Comparison of ENCODE assay signal across 8 cellular contexts in the genomic region with DNA sequence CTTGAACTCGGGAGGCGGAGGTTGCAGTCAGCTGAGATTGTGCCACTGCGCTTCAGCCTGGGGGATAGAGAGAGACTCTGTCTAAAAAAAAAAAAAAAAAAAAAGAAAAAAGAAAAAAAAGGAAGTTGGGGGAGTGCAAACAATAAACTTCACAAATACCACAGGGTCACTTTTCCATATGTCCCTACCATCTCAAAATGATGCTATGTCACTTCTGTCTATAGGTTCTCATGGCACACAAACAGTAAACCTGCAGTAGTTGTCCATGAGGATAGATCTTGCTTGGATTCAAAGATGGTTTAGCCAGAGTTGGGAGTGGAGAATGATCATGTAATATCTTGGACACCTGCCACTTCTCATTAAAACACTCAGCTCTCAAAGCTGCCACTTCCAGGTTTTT. TPM values are rescaled to one million over a fixed set of nuclear protein-coding genes. Genes with fewer than 3 reads are reported as not detected.
DNase-seq lines count a peak whose midpoint lies in the region; ATAC-seq, FAIRE-seq and TF ChIP-seq lines count a peak whose summit lies in the region.

No MANE protein-coding gene starts in this region.

- no peak overlapping the region for H2AFZ ChIP-seq in HepG2 (ENCODE audit: low read length)

- H4K20me1 ChIP-seq in HepG2 (ENCODE audit: insufficient read depth, low read length) = no peaks in the 10 kb centered on the region

- no peak overlapping the region for H3K27ac ChIP-seq in HepG2 (ENCODE audit: extremely low read length, insufficient read depth, low read length)
- peak overlapping the region in 3 of 4 donors; percentile 79 to 93 (median 91) for H3K27ac ChIP-seq in tibial nerve

- H3K9me3 ChIP-seq in HepG2 (ENCODE audit: low read length) = no peaks in the 10 kb centered on the region
- no peaks in the 10 kb centered on the region for H3K9me3 ChIP-seq in tibial nerve

- no peaks in the 10 kb centered on the region; a peak in 1 of 5 replicates for H3K27me3 ChIP-seq in HepG2 (ENCODE audit: control insufficient read depth in 1 of 2, insufficient read depth in 2 of 2, low read length in 2 of 2)
- no peaks in the 10 kb centered on the region for H3K27me3 ChIP-seq in tibial nerve

- TF ChIP-seq RAD21 in HepG2 (CRISPR knock-in tag; IDR thresholded peaks at IDR 0.05) = no peak

- intact Hi-C loops in activated T-helper 1 cell treated with anti-CD3 and anti-CD28 coated beads, Interleukin-12 subunit alpha, Interleukin-12 subunit beta, Interleukin-2, Interleukin-4 antibody, amounts not matched to agents 30 ng/mL and 10 ng/mL and 1 ng/mL, durations not matched to agents 14 hours and 24 hours and 36 hours (cut with micrococcal nuclease) = loop anchor here (2.0 to 5.0 kb wide), 3 partner anchors 138 to 494 kb away; partner anchors contain the start of gene ARCN1
- intact Hi-C loops in HepG2 (cut with micrococcal nuclease; ENCODE audit: unreplicated experiment) = no loop called here

- 98% methylated on average over 3 of the region's 3 CpGs for WGBS in HepG2 (ENCODE audit: low lambda C conversion rate)
- WGBS in tibial nerve, 2 donors = 78 to 81% methylated on average over 3 of the region's 3 CpGs

- POLR2A ChIA-PET in HepG2 (lab: Yijun Ruan, JAX) = interaction anchor here (1.6 to 3.4 kb wide), 6 partner anchors 11 to 55 kb away, joined by 6 to 90 read pairs (median 12); partner anchors contain the start of genes C2CD2L, HINFP and HMBS

- BruUV-seq in HepG2 (replicated peaks; lab: Mats Ljungman, UMichigan) = no TSS peak

- ATAC-seq in HepG2 = no peak
- no peak for ATAC-seq in HG03097 (IDR thresholded peaks at IDR 0.05; ENCODE audit: low FRiP score, unreplicated experiment)
- no peak for ATAC-seq in HG02623 (IDR thresholded peaks at IDR 0.05; ENCODE audit: unreplicated experiment)
- no peak for ATAC-seq in GM21529 (IDR thresholded peaks at IDR 0.05; ENCODE audit: unreplicated experiment)

- no peak for TF ChIP-seq CTCF in HepG2 (CRISPR knock-in tag; IDR thresholded peaks at IDR 0.05)
- TF ChIP-seq CTCF in tibial nerve (IDR thresholded peaks at IDR 0.05) = no peak

- H3K27ac Mint-ChIP-seq in activated naive CD4-positive, alpha-beta T cell treated with anti-CD3 and anti-CD28 coated beads, Interleukin-2, amount 50 U/mL, for 24 hours = peak overlapping the region; percentile 97
- peak overlapping the region; percentile 97 for H3K27ac Mint-ChIP-seq in activated T-helper 1 cell treated with anti-CD3 and anti-CD28 coated beads, Interleukin-12 subunit alpha, Interleukin-12 subunit beta, Interleukin-2, Interleukin-4 antibody, amounts not matched to agents 30 ng/mL and 10 ng/mL and 1 ng/mL, durations not matched to agents 14 hours and 24 hours and 36 hours

- DNase-seq in activated naive CD4-positive, alpha-beta T cell (lab: John Stamatoyannopoulos, UW) = no peak
- no peak for DNase-seq in activated T-helper 1 cell treated with anti-CD3 and anti-CD28 coated beads, Interleukin-12 subunit alpha, Interleukin-12 subunit beta, Interleukin-2, Interleukin-4 antibody, amounts not matched to agents 30 ng/mL and 10 ng/mL and 1 ng/mL, durations not matched to agents 14 hours and 24 hours and 36 hours (ENCODE audit: low spot score)
- DNase-seq in HepG2 (ENCODE audit: low spot score) (no peak), tibial nerve (ENCODE audit: low spot score in 2 of 2) (no peak)

- H3K4me1 ChIP-seq in HepG2 (ENCODE audit: insufficient read depth, low read length) = peaks cover 25% of the 10 kb centered on the region
- peaks cover 0 to 61% (median 12%) of the 10 kb centered on the region in 4 donors for H3K4me1 ChIP-seq in tibial nerve

- in situ Hi-C loops in HepG2 (cut with HindIII; ENCODE audit: extremely low pct_ligation_motif_present, low pct_unique_long_range_greater_than_20kb) = no loop called here

- H3K36me3 ChIP-seq in HepG2 (replicated peaks in 1 of 2; ENCODE audit: control insufficient read depth in 1 of 2, insufficient read depth in 2 of 2, low read length in 2 of 2) = peaks cover 7 to 17% of the 10 kb centered on the region in 2 experiments; a peak in 4 of 5 replicates
- H3K36me3 ChIP-seq in tibial nerve = peaks cover 0 to 23% (median 5%) of the 10 kb centered on the region in 3 donors

- peaks cover 16% of the 10 kb centered on the region for H3K79me2 ChIP-seq in HepG2 (ENCODE audit: insufficient read depth, low read length)

- H3K36me3 Mint-ChIP-seq in activated naive CD4-positive, alpha-beta T cell treated with anti-CD3 and anti-CD28 coated beads, Interleukin-2, amount 50 U/mL, for 24 hours = peaks cover 3% of the 10 kb centered on the region
- peaks cover 8% of the 10 kb centered on the region for H3K36me3 Mint-ChIP-seq in activated T-helper 1 cell treated with anti-CD3 and anti-CD28 coated beads, Interleukin-12 subunit alpha, Interleukin-12 subunit beta, Interleukin-2, Interleukin-4 antibody, amounts not matched to agents 30 ng/mL and 10 ng/mL and 1 ng/mL, durations not matched to agents 14 hours and 24 hours and 36 hours (ENCODE audit: low read depth)

- H3K9ac ChIP-seq in HepG2 (ENCODE audit: insufficient read depth, low read depth, low read length) = peak overlapping the region; percentile 95; the same call in 1 of the 2 replicates

- peak overlapping the region; percentile 97 for H3K4me3 Mint-ChIP-seq in activated naive CD4-positive, alpha-beta T cell treated with anti-CD3 and anti-CD28 coated beads, Interleukin-2, amount 50 U/mL, for 24 hours
- H3K4me3 Mint-ChIP-seq in activated T-helper 1 cell treated with anti-CD3 and anti-CD28 coated beads, Interleukin-12 subunit alpha, Interleukin-12 subunit beta, Interleukin-2, Interleukin-4 antibody, amounts not matched to agents 30 ng/mL and 10 ng/mL and 1 ng/mL, durations not matched to agents 14 hours and 24 hours and 36 hours = peak overlapping the region; percentile 96

- no peak for FAIRE-seq in HepG2 (lab: Jason Lieb, UNC)

- TF ChIP-seq POLR2A in HepG2 (IDR thresholded peaks at IDR 0.05; ENCODE audit: insufficient read depth in 1 of 2, low read depth in 2 of 2, low read length in 2 of 2) (no peak), tibial nerve (IDR thresholded peaks at IDR 0.05) (no peak)

- no peaks in the 10 kb centered on the region for H3K27me3 Mint-ChIP-seq in activated naive CD4-positive, alpha-beta T cell treated with anti-CD3 and anti-CD28 coated beads, Interleukin-2, amount 50 U/mL, for 24 hours
- H3K27me3 Mint-ChIP-seq in activated T-helper 1 cell treated with anti-CD3 and anti-CD28 coated beads, Interleukin-12 subunit alpha, Interleukin-12 subunit beta, Interleukin-2, Interleukin-4 antibody, amounts not matched to agents 30 ng/mL and 10 ng/mL and 1 ng/mL, durations not matched to agents 14 hours and 24 hours and 36 hours (ENCODE audit: insufficient read depth) = peaks cover 2% of the 10 kb centered on the region

- no peaks in the 10 kb centered on the region for H3K9me3 Mint-ChIP-seq in activated naive CD4-positive, alpha-beta T cell treated with anti-CD3 and anti-CD28 coated beads, Interleukin-2, amount 50 U/mL, for 24 hours
- H3K9me3 Mint-ChIP-seq in activated T-helper 1 cell treated with anti-CD3 and anti-CD28 coated beads, Interleukin-12 subunit alpha, Interleukin-12 subunit beta, Interleukin-2, Interleukin-4 antibody, amounts not matched to agents 30 ng/mL and 10 ng/mL and 1 ng/mL, durations not matched to agents 14 hours and 24 hours and 36 hours = no peaks in the 10 kb centered on the region

- peak overlapping the region; percentile 97 to 98 (median 97); a peak in 3 of 6 replicates for H3K4me3 ChIP-seq in HepG2 (replicated peaks in 1 of 3; ENCODE audit: insufficient read depth in 1 of 3, low read depth in 2 of 3, low read length in 3 of 3)
- H3K4me3 ChIP-seq in tibial nerve = peak overlapping the region; percentile 65 to 76 (median 70)

- TF ChIP-seq EP300 in HepG2 (IDR thresholded peaks at IDR 0.05; ENCODE audit: low read depth in 2 of 2, low read length in 2 of 2) = no peak
- no peak for TF ChIP-seq EP300 in HepG2 (CRISPR knock-in tag; IDR thresholded peaks at IDR 0.05; ENCODE audit: borderline replicate concordance)
- no peak for TF ChIP-seq EP300 in tibial nerve (IDR thresholded peaks at IDR 0.05)

- CTCF ChIA-PET in HepG2 (lab: Yijun Ruan, JAX; ENCODE audit: low intra/inter-chr PET ratio, low total read pairs) = no interaction called here

- peaks cover 37% of the 10 kb centered on the region for H3K4me1 Mint-ChIP-seq in activated naive CD4-positive, alpha-beta T cell treated with anti-CD3 and anti-CD28 coated beads, Interleukin-2, amount 50 U/mL, for 24 hours
- H3K4me1 Mint-ChIP-seq in activated T-helper 1 cell treated with anti-CD3 and anti-CD28 coated beads, Interleukin-12 subunit alpha, Interleukin-12 subunit beta, Interleukin-2, Interleukin-4 antibody, amounts not matched to agents 30 ng/mL and 10 ng/mL and 1 ng/mL, durations not matched to agents 14 hours and 24 hours and 36 hours (ENCODE audit: low read depth) = peaks cover 31% of the 10 kb centered on the region

- H3K4me2 ChIP-seq in HepG2 (ENCODE audit: low read depth, low read length) = peak overlapping the region; percentile 98

RNA-seq across cellular contexts. Expression of gene VPS11, which starts 1.1 kb away (rescaled TPM):
- total RNA-seq in activated T-helper 1 cell treated with anti-CD3 and anti-CD28 coated beads, Interleukin-12 subunit alpha, Interleukin-12 subunit beta, Interleukin-2, Interleukin-4 antibody, amounts not matched to agents 30 ng/mL and 10 ng/mL and 1 ng/mL, durations not matched to agents 14 hours and 24 hours and 36 hours = 23.5 and 24.0 TPM in 2 replicates
- total RNA-seq in HepG2 (2016; rRNA removed; fragmentation: Illumina TruSeq; extraction: Trizol) (21.6 and 23.3 TPM in 2 replicates), tibial nerve (10 to 100 TPM; 25.8 to 54.9 (median 37.1) TPM)
- total RNA-seq in HepG2 (2016; cell fraction: cytosol; rRNA removed; fragmentation: Illumina TruSeq; extraction: Trizol; ENCODE audit: low read depth) = 6.4 and 6.5 TPM in 2 replicates
- 21.3 and 22.8 TPM in 2 replicates for total RNA-seq in HepG2 (2016; cell fraction: insoluble cytoplasmic fraction; rRNA removed; fragmentation: Illumina TruSeq; extraction: Trizol)
- 9.2 and 11.1 TPM in 2 replicates for total RNA-seq in HepG2 (2016; cell fraction: membrane; rRNA removed; fragmentation: Illumina TruSeq; extraction: Trizol)
- total RNA-seq in HepG2 (2016; cell fraction: nucleus; rRNA removed; fragmentation: Illumina TruSeq; extraction: Trizol) = 21.4 and 23.5 TPM in 2 replicates
- 13.7 and 18.9 TPM in 2 replicates for polyA plus RNA-seq in HepG2 (2011; rRNA removed)
- polyA plus RNA-seq in HepG2 (2011; cell fraction: cytosol; rRNA removed) = 9.2 and 10.9 TPM in 2 replicates
- 37.3 and 44.1 TPM in 2 replicates for polyA plus RNA-seq in HepG2 (2011; cell fraction: nucleus; rRNA removed)
- polyA plus RNA-seq in HepG2 (2012) = 15.7 and 19.6 TPM in 2 replicates
- polyA plus RNA-seq in HepG2 (2016; cell fraction: cytosol; fragmentation: Illumina TruSeq; extraction: Trizol; ENCODE audit: low read depth) = 4.7 and 5.9 TPM in 2 replicates
- 21.2 and 24.0 TPM in 2 replicates for polyA plus RNA-seq in HepG2 (2016; cell fraction: insoluble cytoplasmic fraction; fragmentation: Illumina TruSeq; extraction: Trizol; ENCODE audit: low read depth)
- 7.4 and 8.7 TPM in 2 replicates for polyA plus RNA-seq in HepG2 (2016; cell fraction: membrane; fragmentation: Illumina TruSeq; extraction: Trizol; ENCODE audit: low read depth)
- polyA plus RNA-seq in HepG2 (2016; cell fraction: nucleus; fragmentation: Illumina TruSeq; extraction: Trizol; ENCODE audit: insufficient read depth, low read depth) = 43.3 and 60.4 TPM in 2 replicates
- 22.7 and 23.9 TPM in 2 replicates for polyA minus RNA-seq in HepG2 (2011; rRNA and poly(A)+ RNA removed; ENCODE audit: low replicate concordance)
- polyA minus RNA-seq in HepG2 (2011; cell fraction: cytosol; rRNA and poly(A)+ RNA removed) = 8.7 and 13.0 TPM in 2 replicates
- 23.0 and 26.8 TPM in 2 replicates for polyA minus RNA-seq in HepG2 (2011; cell fraction: nucleus; rRNA and poly(A)+ RNA removed)

RNA-seq across cellular contexts. Expression of gene HYOU1, which starts 9.5 kb away (rescaled TPM):
- total RNA-seq in activated T-helper 1 cell treated with anti-CD3 and anti-CD28 coated beads, Interleukin-12 subunit alpha, Interleukin-12 subunit beta, Interleukin-2, Interleukin-4 antibody, amounts not matched to agents 30 ng/mL and 10 ng/mL and 1 ng/mL, durations not matched to agents 14 hours and 24 hours and 36 hours = 216 and 219 TPM in 2 replicates
- total RNA-seq in HepG2 (2016; rRNA removed; fragmentation: Illumina TruSeq; extraction: Trizol) (50.0 and 127 TPM in 2 replicates), tibial nerve (100 to 1,000 TPM in 1 of 4 donors, 10 to 100 TPM in 3; 78.1 to 102 (median 91.3) TPM)
- total RNA-seq in HepG2 (2016; cell fraction: cytosol; rRNA removed; fragmentation: Illumina TruSeq; extraction: Trizol; ENCODE audit: low read depth) = 14.4 and 15.9 TPM in 2 replicates
- total RNA-seq in HepG2 (2016; cell fraction: insoluble cytoplasmic fraction; rRNA removed; fragmentation: Illumina TruSeq; extraction: Trizol) = 41.9 and 128 TPM in 2 replicates
- 27.3 and 28.2 TPM in 2 replicates for total RNA-seq in HepG2 (2016; cell fraction: membrane; rRNA removed; fragmentation: Illumina TruSeq; extraction: Trizol)
- total RNA-seq in HepG2 (2016; cell fraction: nucleus; rRNA removed; fragmentation: Illumina TruSeq; extraction: Trizol) = 108 and 127 TPM in 2 replicates
- polyA plus RNA-seq in HepG2 (2011; rRNA removed) = 155 and 164 TPM in 2 replicates
- 125 and 144 TPM in 2 replicates for polyA plus RNA-seq in HepG2 (2011; cell fraction: cytosol; rRNA removed)
- 120 and 130 TPM in 2 replicates for polyA plus RNA-seq in HepG2 (2011; cell fraction: nucleus; rRNA removed)
- 61.3 and 94.5 TPM in 2 replicates for polyA plus RNA-seq in HepG2 (2012)
- polyA plus RNA-seq in HepG2 (2016; cell fraction: cytosol; fragmentation: Illumina TruSeq; extraction: Trizol; ENCODE audit: low read depth) = 7.6 and 8.4 TPM in 2 replicates
- polyA plus RNA-seq in HepG2 (2016; cell fraction: insoluble cytoplasmic fraction; fragmentation: Illumina TruSeq; extraction: Trizol; ENCODE audit: low read depth) = 41.0 and 55.4 TPM in 2 replicates
- polyA plus RNA-seq in HepG2 (2016; cell fraction: membrane; fragmentation: Illumina TruSeq; extraction: Trizol; ENCODE audit: low read depth) = 18.1 and 24.3 TPM in 2 replicates
- polyA plus RNA-seq in HepG2 (2016; cell fraction: nucleus; fragmentation: Illumina TruSeq; extraction: Trizol; ENCODE audit: insufficient read depth, low read depth) = 184 and 191 TPM in 2 replicates
- polyA minus RNA-seq in HepG2 (2011; rRNA and poly(A)+ RNA removed; ENCODE audit: low replicate concordance) = 197 and 370 TPM in 2 replicates
- polyA minus RNA-seq in HepG2 (2011; cell fraction: cytosol; rRNA and poly(A)+ RNA removed) = 76.5 and 103 TPM in 2 replicates
- polyA minus RNA-seq in HepG2 (2011; cell fraction: nucleus; rRNA and poly(A)+ RNA removed) = 81.2 and 89.5 TPM in 2 replicates

RNA-seq across cellular contexts. Expression of gene HMBS, which starts 18.2 kb away (rescaled TPM):
- 55.0 and 55.6 TPM in 2 replicates for total RNA-seq in activated T-helper 1 cell treated with anti-CD3 and anti-CD28 coated beads, Interleukin-12 subunit alpha, Interleukin-12 subunit beta, Interleukin-2, Interleukin-4 antibody, amounts not matched to agents 30 ng/mL and 10 ng/mL and 1 ng/mL, durations not matched to agents 14 hours and 24 hours and 36 hours
- 9.4 and 14.0 TPM in 2 replicates for total RNA-seq in HepG2 (2016; rRNA removed; fragmentation: Illumina TruSeq; extraction: Trizol)
- 11.3 and 12.0 TPM in 2 replicates for total RNA-seq in HepG2 (2016; cell fraction: cytosol; rRNA removed; fragmentation: Illumina TruSeq; extraction: Trizol; ENCODE audit: low read depth)
- total RNA-seq in HepG2 (2016; cell fraction: insoluble cytoplasmic fraction; rRNA removed; fragmentation: Illumina TruSeq; extraction: Trizol) = 10.3 and 11.8 TPM in 2 replicates
- 17.7 and 22.9 TPM in 2 replicates for total RNA-seq in HepG2 (2016; cell fraction: membrane; rRNA removed; fragmentation: Illumina TruSeq; extraction: Trizol)
- 19.9 and 22.9 TPM in 2 replicates for total RNA-seq in HepG2 (2016; cell fraction: nucleus; rRNA removed; fragmentation: Illumina TruSeq; extraction: Trizol)
- polyA plus RNA-seq in HepG2 (2011; rRNA removed) = 46.8 and 46.9 TPM in 2 replicates
- polyA plus RNA-seq in HepG2 (2011; cell fraction: cytosol; rRNA removed) = 36.8 and 52.6 TPM in 2 replicates
- polyA plus RNA-seq in HepG2 (2011; cell fraction: nucleus; rRNA removed) = 114 and 141 TPM in 2 replicates
- polyA plus RNA-seq in HepG2 (2012) = 25.3 and 27.5 TPM in 2 replicates
- 41.8 and 50.4 TPM in 2 replicates for polyA plus RNA-seq in HepG2 (2016; cell fraction: cytosol; fragmentation: Illumina TruSeq; extraction: Trizol; ENCODE audit: low read depth)
- 59.7 and 64.5 TPM in 2 replicates for polyA plus RNA-seq in HepG2 (2016; cell fraction: insoluble cytoplasmic fraction; fragmentation: Illumina TruSeq; extraction: Trizol; ENCODE audit: low read depth)
- polyA plus RNA-seq in HepG2 (2016; cell fraction: membrane; fragmentation: Illumina TruSeq; extraction: Trizol; ENCODE audit: low read depth) = 48.2 and 57.5 TPM in 2 replicates
- polyA plus RNA-seq in HepG2 (2016; cell fraction: nucleus; fragmentation: Illumina TruSeq; extraction: Trizol; ENCODE audit: insufficient read depth, low read depth) = 85.4 and 92.8 TPM in 2 replicates
- 40.3 and 66.3 TPM in 2 replicates for polyA minus RNA-seq in HepG2 (2011; rRNA and poly(A)+ RNA removed; ENCODE audit: low replicate concordance)
- polyA minus RNA-seq in HepG2 (2011; cell fraction: cytosol; rRNA and poly(A)+ RNA removed) = 14.4 and 18.5 TPM in 2 replicates
- 22.6 and 26.1 TPM in 2 replicates for polyA minus RNA-seq in HepG2 (2011; cell fraction: nucleus; rRNA and poly(A)+ RNA removed)
- total RNA-seq in tibial nerve = 10 to 100 TPM in 3 of 4 donors, 1 to 10 TPM in 1; 6.7 to 18.3 (median 10.6) TPM

RNA-seq across cellular contexts. Expression of gene DPAGT1, which starts 35.2 kb away (rescaled TPM):
- total RNA-seq in activated T-helper 1 cell treated with anti-CD3 and anti-CD28 coated beads, Interleukin-12 subunit alpha, Interleukin-12 subunit beta, Interleukin-2, Interleukin-4 antibody, amounts not matched to agents 30 ng/mL and 10 ng/mL and 1 ng/mL, durations not matched to agents 14 hours and 24 hours and 36 hours = 81.8 and 84.4 TPM in 2 replicates
- total RNA-seq in HepG2 (2016; rRNA removed; fragmentation: Illumina TruSeq; extraction: Trizol) (15.1 and 37.6 TPM in 2 replicates), tibial nerve (10 to 100 TPM; 20.7 to 33.9 (median 23.5) TPM)
- 9.0 and 10.4 TPM in 2 replicates for total RNA-seq in HepG2 (2016; cell fraction: cytosol; rRNA removed; fragmentation: Illumina TruSeq; extraction: Trizol; ENCODE audit: low read depth)
- total RNA-seq in HepG2 (2016; cell fraction: insoluble cytoplasmic fraction; rRNA removed; fragmentation: Illumina TruSeq; extraction: Trizol) = 13.6 and 37.2 TPM in 2 replicates
- 11.6 and 12.3 TPM in 2 replicates for total RNA-seq in HepG2 (2016; cell fraction: membrane; rRNA removed; fragmentation: Illumina TruSeq; extraction: Trizol)
- 44.3 and 47.6 TPM in 2 replicates for total RNA-seq in HepG2 (2016; cell fraction: nucleus; rRNA removed; fragmentation: Illumina TruSeq; extraction: Trizol)
- polyA plus RNA-seq in HepG2 (2011; rRNA removed) = 63.9 and 70.7 TPM in 2 replicates
- polyA plus RNA-seq in HepG2 (2011; cell fraction: cytosol; rRNA removed) = 58.3 and 83.9 TPM in 2 replicates
- 188 and 198 TPM in 2 replicates for polyA plus RNA-seq in HepG2 (2011; cell fraction: nucleus; rRNA removed)
- 29.8 and 34.0 TPM in 2 replicates for polyA plus RNA-seq in HepG2 (2012)
- polyA plus RNA-seq in HepG2 (2016; cell fraction: cytosol; fragmentation: Illumina TruSeq; extraction: Trizol; ENCODE audit: low read depth) = 7.4 and 9.5 TPM in 2 replicates
- polyA plus RNA-seq in HepG2 (2016; cell fraction: insoluble cytoplasmic fraction; fragmentation: Illumina TruSeq; extraction: Trizol; ENCODE audit: low read depth) = 22.6 and 25.1 TPM in 2 replicates
- 11.7 and 14.0 TPM in 2 replicates for polyA plus RNA-seq in HepG2 (2016; cell fraction: membrane; fragmentation: Illumina TruSeq; extraction: Trizol; ENCODE audit: low read depth)
- 111 TPM in 2 replicates for polyA plus RNA-seq in HepG2 (2016; cell fraction: nucleus; fragmentation: Illumina TruSeq; extraction: Trizol; ENCODE audit: insufficient read depth, low read depth)
- 144 and 162 TPM in 2 replicates for polyA minus RNA-seq in HepG2 (2011; rRNA and poly(A)+ RNA removed; ENCODE audit: low replicate concordance)
- polyA minus RNA-seq in HepG2 (2011; cell fraction: cytosol; rRNA and poly(A)+ RNA removed) = 27.4 and 33.9 TPM in 2 replicates
- polyA minus RNA-seq in HepG2 (2011; cell fraction: nucleus; rRNA and poly(A)+ RNA removed) = 47.9 and 50.1 TPM in 2 replicates

RNA-seq across cellular contexts. Expression of gene SLC37A4, which starts 35.8 kb away (rescaled TPM):
- total RNA-seq in activated T-helper 1 cell treated with anti-CD3 and anti-CD28 coated beads, Interleukin-12 subunit alpha, Interleukin-12 subunit beta, Interleukin-2, Interleukin-4 antibody, amounts not matched to agents 30 ng/mL and 10 ng/mL and 1 ng/mL, durations not matched to agents 14 hours and 24 hours and 36 hours = 24.3 and 28.7 TPM in 2 replicates
- total RNA-seq in HepG2 (2016; rRNA removed; fragmentation: Illumina TruSeq; extraction: Trizol) (25.6 and 43.0 TPM in 2 replicates), tibial nerve (10 to 100 TPM; 24.6 to 32.2 (median 29.2) TPM)
- total RNA-seq in HepG2 (2016; cell fraction: cytosol; rRNA removed; fragmentation: Illumina TruSeq; extraction: Trizol; ENCODE audit: low read depth) = 12.3 and 13.2 TPM in 2 replicates
- 30.8 and 42.1 TPM in 2 replicates for total RNA-seq in HepG2 (2016; cell fraction: insoluble cytoplasmic fraction; rRNA removed; fragmentation: Illumina TruSeq; extraction: Trizol)
- total RNA-seq in HepG2 (2016; cell fraction: membrane; rRNA removed; fragmentation: Illumina TruSeq; extraction: Trizol) = 25.9 and 31.5 TPM in 2 replicates
- 34.0 and 45.3 TPM in 2 replicates for total RNA-seq in HepG2 (2016; cell fraction: nucleus; rRNA removed; fragmentation: Illumina TruSeq; extraction: Trizol)
- polyA plus RNA-seq in HepG2 (2011; rRNA removed) = 56.1 and 59.7 TPM in 2 replicates
- polyA plus RNA-seq in HepG2 (2011; cell fraction: cytosol; rRNA removed) = 60.5 and 69.7 TPM in 2 replicates
- polyA plus RNA-seq in HepG2 (2011; cell fraction: nucleus; rRNA removed) = 154 and 157 TPM in 2 replicates
- 34.0 and 42.6 TPM in 2 replicates for polyA plus RNA-seq in HepG2 (2012)
- 13.6 and 16.7 TPM in 2 replicates for polyA plus RNA-seq in HepG2 (2016; cell fraction: cytosol; fragmentation: Illumina TruSeq; extraction: Trizol; ENCODE audit: low read depth)
- 28.9 and 31.0 TPM in 2 replicates for polyA plus RNA-seq in HepG2 (2016; cell fraction: insoluble cytoplasmic fraction; fragmentation: Illumina TruSeq; extraction: Trizol; ENCODE audit: low read depth)
- 25.0 and 29.4 TPM in 2 replicates for polyA plus RNA-seq in HepG2 (2016; cell fraction: membrane; fragmentation: Illumina TruSeq; extraction: Trizol; ENCODE audit: low read depth)
- polyA plus RNA-seq in HepG2 (2016; cell fraction: nucleus; fragmentation: Illumina TruSeq; extraction: Trizol; ENCODE audit: insufficient read depth, low read depth) = 73.9 and 77.2 TPM in 2 replicates
- polyA minus RNA-seq in HepG2 (2011; rRNA and poly(A)+ RNA removed; ENCODE audit: low replicate concordance) = 44.4 and 130 TPM in 2 replicates
- polyA minus RNA-seq in HepG2 (2011; cell fraction: cytosol; rRNA and poly(A)+ RNA removed) = 25.6 and 27.3 TPM in 2 replicates
- 34.5 and 38.3 TPM in 2 replicates for polyA minus RNA-seq in HepG2 (2011; cell fraction: nucleus; rRNA and poly(A)+ RNA removed)
